In genomic region chr1:94962745-94963265, GRCh38 we compare ENCODE assay signal across 8 cellular contexts. TPM values are rescaled to one million over a fixed set of nuclear protein-coding genes. Genes with fewer than 3 reads are reported as not detected.
DNase-seq lines count a peak whose midpoint lies in the region; ATAC-seq and TF ChIP-seq lines count a peak whose summit lies in the region.

No MANE protein-coding gene starts in this region.

- peak; percentile 38 for DNase-seq in GM03348 (ENCODE audit: low spot score)
- DNase-seq in Jurkat, Clone E6-1 (ENCODE audit: low read depth, low spot score), result peak; percentile 9
- peak; percentile 28 for DNase-seq in activated CD4-positive, alpha-beta memory T cell treated with anti-CD3 and anti-CD28 coated beads for 36 hours
- peak; percentile 97 for DNase-seq in fibroblast of villous mesenchyme (ENCODE audit: low read depth)
- no peak for DNase-seq in sciatic nerve (ENCODE audit: low spot score)
- no peak for DNase-seq in NCI-H2171 treated with DMSO at 0.1 percent for 48 hours (lab: John Stamatoyannopoulos, UW)
- no peak for DNase-seq in DMS114 treated with DMSO at 0.1 percent for 48 hours (lab: John Stamatoyannopoulos, UW; ENCODE audit: unreplicated experiment)

- H3K27ac Mint-ChIP-seq in activated CD4-positive, alpha-beta memory T cell treated with anti-CD3 and anti-CD28 coated beads for 36 hours, result peak overlapping the region; percentile 88

- H3K4me1 Mint-ChIP-seq in activated CD4-positive, alpha-beta memory T cell treated with anti-CD3 and anti-CD28 coated beads for 36 hours (ENCODE audit: low read depth), result peaks cover 6% of the 10 kb centered on the region

- H3K4me3 ChIP-seq in Jurkat, Clone E6-1 (ENCODE audit: low read length), result no peak overlapping the region
- H3K4me3 ChIP-seq in fibroblast of villous mesenchyme (ENCODE audit: low read depth, low read length), result peak overlapping the region; percentile 38

- peak overlapping the region; percentile 83 for H3K4me3 Mint-ChIP-seq in activated CD4-positive, alpha-beta memory T cell treated with anti-CD3 and anti-CD28 coated beads for 36 hours

- intact Hi-C loops in activated CD4-positive, alpha-beta memory T cell treated with anti-CD3 and anti-CD28 coated beads for 36 hours (cut with micrococcal nuclease), result loop anchor here (5.0 to 10.0 kb wide), 2 partner anchors 79 to 272 kb away; partner anchors contain the start of gene RWDD3
- intact Hi-C loops in sciatic nerve (cut with DNase I), result no loop called here

- no peaks in the 10 kb centered on the region for H3K36me3 Mint-ChIP-seq in activated CD4-positive, alpha-beta memory T cell treated with anti-CD3 and anti-CD28 coated beads for 36 hours

- H3K27me3 Mint-ChIP-seq in activated CD4-positive, alpha-beta memory T cell treated with anti-CD3 and anti-CD28 coated beads for 36 hours, result no peaks in the 10 kb centered on the region

- no peak for TF ChIP-seq CTCF in fibroblast of villous mesenchyme (IDR thresholded peaks at IDR 0.05; ENCODE audit: insufficient read depth, low read depth, low read length)

- ATAC-seq in GM21529 (IDR thresholded peaks at IDR 0.05; ENCODE audit: unreplicated experiment) (peak; percentile 97), sciatic nerve (peak; percentile 86)

- CTCF ChIA-PET in activated CD4-positive, alpha-beta memory T cell treated with anti-CD3 and anti-CD28 coated beads for 36 hours (lab: Charles Lee), result no interaction called here

- POLR2A ChIA-PET in activated CD4-positive, alpha-beta memory T cell treated with anti-CD3 and anti-CD28 coated beads for 36 hours (lab: Charles Lee), result no interaction called here

- no peaks in the 10 kb centered on the region for H3K9me3 Mint-ChIP-seq in activated CD4-positive, alpha-beta memory T cell treated with anti-CD3 and anti-CD28 coated beads for 36 hours

RNA-seq across cellular contexts. Expression of gene CNN3, which starts 35.9 kb away (rescaled TPM):
- 41.0 TPM for polyA plus RNA-seq in Jurkat, Clone E6-1 (2012; ENCODE audit: insufficient read depth, insufficient read length)
- 1 to 10 TPM; 3.9 to 4.6 TPM for total RNA-seq in activated CD4-positive, alpha-beta memory T cell treated with anti-CD3 and anti-CD28 coated beads for 36 hours
- 354 and 485 TPM in 2 replicates for total RNA-seq in fibroblast of villous mesenchyme
- 419 TPM for total RNA-seq in sciatic nerve

Comparison
In these comparisons a context has a peak if more than half of its experiments do, and no peak if none do; other contexts are left out.
1. DNase-seq: peak in GM03348 (single experiment), Jurkat, Clone E6-1 (single experiment), activated CD4-positive, alpha-beta memory T cell treated with anti-CD3 and anti-CD28 coated beads for 36 hours (single experiment) and fibroblast of villous mesenchyme (single experiment); none in sciatic nerve (single experiment), NCI-H2171 treated with DMSO at 0.1 percent for 48 hours (single experiment) and DMS114 treated with DMSO at 0.1 percent for 48 hours (single experiment).
2. RNA of gene CNN3, which starts 35.9 kb away (total RNA-seq): 354 to 485 TPM in fibroblast of villous mesenchyme and 419 TPM in sciatic nerve (single experiment); 3.9 to 4.6 TPM in activated CD4-positive, alpha-beta memory T cell treated with anti-CD3 and anti-CD28 coated beads for 36 hours; every median in the first group is over 10 times any median in the second.